ENCODE assay signal across 32 cellular contexts in genomic region chr20:2169456-2170088, GRCh38.
"Had no signal": no experiment of that assay in that cellular context is flagged by ENCODE, and none has a peak within 500 bp of the region (broad histone marks: within the 10 kb centered on the region; RNA-seq: fewer than 3 reads in every experiment).

No MANE protein-coding gene starts in this region.

- H3K4me3 ChIP-seq: adrenal gland, body of pancreas, esophagus muscularis mucosa, heart left ventricle, pancreas, psoas muscle, smooth muscle cell, suprapubic skin, tibial artery, upper lobe of right lung had no signal

- H3K9me3 ChIP-seq: adrenal gland, body of pancreas, esophagus muscularis mucosa, heart left ventricle, pancreas, psoas muscle, suprapubic skin, tibial artery, upper lobe of right lung had no signal

- H3K4me3 Mint-ChIP-seq: activated naive CD4-positive, alpha-beta T cell treated with anti-CD3 and anti-CD28 coated beads for 36 hours; activated naive CD8-positive, alpha-beta T cell treated with anti-CD3 and anti-CD28 coated beads for 36 hours; activated T-helper 1 cell treated with anti-CD3 and anti-CD28 coated beads, Interleukin-12 subunit alpha, Interleukin-12 subunit beta, Interleukin-2, Interleukin-4 antibody, amounts not matched to agents 30 ng/mL and 10 ng/mL and 1 ng/mL, durations not matched to agents 14 hours and 24 hours and 36 hours; immature natural killer cell; naive thymus-derived CD4-positive, alpha-beta T cell; neural crest cell had no signal

- H3K9me3 Mint-ChIP-seq: activated naive CD4-positive, alpha-beta T cell treated with anti-CD3 and anti-CD28 coated beads for 36 hours; activated naive CD8-positive, alpha-beta T cell treated with anti-CD3 and anti-CD28 coated beads for 36 hours; activated T-helper 1 cell treated with anti-CD3 and anti-CD28 coated beads, Interleukin-12 subunit alpha, Interleukin-12 subunit beta, Interleukin-2, Interleukin-4 antibody, amounts not matched to agents 30 ng/mL and 10 ng/mL and 1 ng/mL, durations not matched to agents 14 hours and 24 hours and 36 hours; immature natural killer cell; neural crest cell had no signal

- DNase-seq: activated CD4-positive, alpha-beta T cell treated with anti-CD3 and anti-CD28 coated beads for 48 hours; activated CD4-positive, alpha-beta T cell treated with anti-CD3 and anti-CD28 coated beads, Interleukin-2, amount 50 U/mL, for 48 hours; activated effector memory CD4-positive, alpha-beta T cell treated with anti-CD3 and anti-CD28 coated beads, Interleukin-2, amount 50 U/mL, for 16 hours; activated naive CD4-positive, alpha-beta T cell treated with anti-CD3 and anti-CD28 coated beads for 36 hours; activated naive CD8-positive, alpha-beta T cell treated with anti-CD3 and anti-CD28 coated beads for 36 hours; aorta; body of pancreas; dermis blood vessel endothelial cell; effector CD4-positive, alpha-beta T cell; foreskin keratinocyte; heart left ventricle; hypothalamus; immature natural killer cell; midbrain; naive thymus-derived CD4-positive, alpha-beta T cell; nucleus accumbens; pancreas; psoas muscle; stimulated activated CD4-positive, alpha-beta T cell treated with anti-CD3 and anti-CD28 coated beads, Interleukin-1b, Interleukin-23, amount 100 ng/mL, for 48 hours; stimulated activated naive CD4-positive, alpha-beta T cell; T-helper 9 cell; upper lobe of right lung; WERI-Rb-1 had no signal

- ATAC-seq: activated CD4-positive, CD25-positive, alpha-beta regulatory T cell treated with anti-CD3 and anti-CD28 coated beads, Interleukin-2, amount 50 U/mL, for 24 hours; body of pancreas; foreskin keratinocyte; heart left ventricle; naive thymus-derived CD4-positive, alpha-beta T cell; pancreas; psoas muscle; upper lobe of right lung had no signal

- H3K36me3 Mint-ChIP-seq: activated naive CD8-positive, alpha-beta T cell treated with anti-CD3 and anti-CD28 coated beads for 36 hours; immature natural killer cell; naive thymus-derived CD4-positive, alpha-beta T cell had no signal

- FAIRE-seq: colon, pancreas had no signal

- H3K4me1 ChIP-seq: adrenal gland, body of pancreas, foreskin keratinocyte, pancreas, tibial artery had no signal

- H3K27me3 ChIP-seq: adrenal gland, body of pancreas, heart left ventricle, pancreas had no signal

- H3K27ac ChIP-seq: adrenal gland, body of pancreas, esophagus muscularis mucosa, foreskin keratinocyte, heart left ventricle, pancreas, psoas muscle, suprapubic skin, tibial artery, upper lobe of right lung, WERI-Rb-1 had no signal

- H3K4me2 ChIP-seq: smooth muscle cell had no signal

- H3K36me3 ChIP-seq: adrenal gland, esophagus muscularis mucosa, heart left ventricle, pancreas, suprapubic skin, tibial artery, upper lobe of right lung, WERI-Rb-1 had no signal
